16 cellular contexts compared by ENCODE assay signal in genomic region chr14:68910540-68910939, GRCh38.
DNase-seq lines count a peak whose midpoint lies in the region; ATAC-seq, FAIRE-seq and TF ChIP-seq lines count a peak whose summit lies in the region.
"Had no signal": no experiment of that assay in that cellular context is flagged by ENCODE, and none has a peak within 500 bp of the region (broad histone marks: within the 10 kb centered on the region; RNA-seq: fewer than 3 reads in every experiment).

No MANE protein-coding gene starts in this region.

- no peak overlapping the region for H3K4me3 Mint-ChIP-seq in activated naive CD8-positive, alpha-beta T cell
- no peak overlapping the region for H3K4me3 Mint-ChIP-seq in mesothelial cell of epicardium
- H3K4me3 Mint-ChIP-seq: naive B cell had no signal

- ATAC-seq in GM19467 (IDR thresholded peaks at IDR 0.05; ENCODE audit: unreplicated experiment), result no peak
- ATAC-seq: PC-3 had no signal

- H4K8ac ChIP-seq in mesenchymal stem cell (ENCODE audit: low read length), result no peak overlapping the region

- no peak overlapping the region for H2AFZ ChIP-seq in mesenchymal stem cell (ENCODE audit: low read depth, low read length)

- H3K4me1 Mint-ChIP-seq in activated naive CD8-positive, alpha-beta T cell (ENCODE audit: low read depth), result peaks cover 47% of the 10 kb centered on the region
- H3K4me1 Mint-ChIP-seq in mesothelial cell of epicardium, result no peaks in the 10 kb centered on the region

- H3K27ac ChIP-seq in mesenchymal stem cell (ENCODE audit: low read length, poor library complexity, severe bottlenecking), result peak overlapping the region; percentile 33

- 87% methylated on average over 9 of the region's 9 CpGs for WGBS in mesenchymal stem cell

- H3K27me3 Mint-ChIP-seq in activated naive CD8-positive, alpha-beta T cell, result no peaks in the 10 kb centered on the region
- no peaks in the 10 kb centered on the region for H3K27me3 Mint-ChIP-seq in mesothelial cell of epicardium (ENCODE audit: low read depth)
- H3K27me3 Mint-ChIP-seq: naive B cell had no signal

- H3K36me3 ChIP-seq in mesenchymal stem cell (ENCODE audit: control insufficient read depth in 1 of 2, insufficient read depth in 2 of 2, low read depth in 1 of 2, low read length in 2 of 2), result peaks cover 61 to 70% of the 10 kb centered on the region in 2 experiments

- H3K4me3 ChIP-seq in mesenchymal stem cell (ENCODE audit: insufficient read depth in 1 of 2, low read depth in 1 of 2, low read length in 2 of 2), result no peak overlapping the region
- H3K4me3 ChIP-seq: dorsolateral prefrontal cortex had no signal

- H4K91ac ChIP-seq in mesenchymal stem cell (ENCODE audit: low read length), result no peak overlapping the region

- H3K79me1 ChIP-seq in mesenchymal stem cell (replicated peaks; ENCODE audit: low read length, poor library complexity, severe bottlenecking), result peaks cover 21% of the 10 kb centered on the region

- H2BK120ac ChIP-seq in mesenchymal stem cell (ENCODE audit: low read depth, low read length), result no peak overlapping the region

- no peak for TF ChIP-seq CTCF in mesothelial cell of epicardium (IDR thresholded peaks at IDR 0.05; ENCODE audit: unreplicated experiment)

- peak overlapping the region; percentile 92 for H3K27ac Mint-ChIP-seq in activated naive CD8-positive, alpha-beta T cell
- no peak overlapping the region for H3K27ac Mint-ChIP-seq in mesothelial cell of epicardium

- H3K4ac ChIP-seq in mesenchymal stem cell (ENCODE audit: low read depth in 1 of 2, low read length in 2 of 2), result no peak overlapping the region

- peak; percentile 19 for DNase-seq in stimulated activated CD4-positive, alpha-beta T cell treated with anti-CD3 and anti-CD28 coated beads, Interleukin-1b, Interleukin-23, amount 100 ng/mL, for 48 hours
- DNase-seq in stimulated activated CD4-positive, alpha-beta T cell treated with anti-CD3 and anti-CD28 coated beads, Interleukin-12 subunit alpha, Interleukin-12 subunit beta, amount 100 ng/mL, for 4 hours, result no peak
- peak; percentile 36 for DNase-seq in mesenchymal stem cell
- DNase-seq in urothelium cell line (ENCODE audit: low spot score), result no peak
- DNase-seq in mesothelial cell of epicardium (ENCODE audit: low spot score in 2 of 2, unreplicated experiment in 2 of 2), result no peak
- no peak for DNase-seq in AG08396 (ENCODE audit: low spot score)
- DNase-seq: activated gamma-delta T cell, dorsolateral prefrontal cortex, foreskin melanocyte, GF-D8, islet precursor cell, naive B cell, PC-3, small intestine had no signal

- H3K4me2 ChIP-seq in mesenchymal stem cell (ENCODE audit: low read length, poor library complexity, severe bottlenecking), result no peak overlapping the region

- H3K14ac ChIP-seq in mesenchymal stem cell (ENCODE audit: low read length in 2 of 2), result no peak overlapping the region

- no peaks in the 10 kb centered on the region for H3K9me3 ChIP-seq in mesenchymal stem cell (ENCODE audit: control insufficient read depth, low read length)

- no peak overlapping the region for H2BK15ac ChIP-seq in mesenchymal stem cell (ENCODE audit: low read depth, poor library complexity, severe bottlenecking)

- peaks cover 4% of the 10 kb centered on the region for H3K36me3 Mint-ChIP-seq in activated naive CD8-positive, alpha-beta T cell
- peaks cover 16% of the 10 kb centered on the region for H3K36me3 Mint-ChIP-seq in mesothelial cell of epicardium
- H3K36me3 Mint-ChIP-seq: naive B cell had no signal

- FAIRE-seq in urothelium cell line (lab: Jason Lieb, UNC), result peak; percentile 53
- FAIRE-seq: small intestine had no signal

- no peak overlapping the region for H2AK5ac ChIP-seq in mesenchymal stem cell (ENCODE audit: low read length, severe bottlenecking)

- no peak overlapping the region for H3K23ac ChIP-seq in mesenchymal stem cell (ENCODE audit: low read length in 2 of 2)

- no peaks in the 10 kb centered on the region for H3K9me3 Mint-ChIP-seq in activated naive CD8-positive, alpha-beta T cell (ENCODE audit: low read depth)
- H3K9me3 Mint-ChIP-seq in mesothelial cell of epicardium, result no peaks in the 10 kb centered on the region

- H2BK5ac ChIP-seq in mesenchymal stem cell (ENCODE audit: low read depth, low read length, poor library complexity, severe bottlenecking), result no peak overlapping the region

- H3K9ac ChIP-seq in mesenchymal stem cell (ENCODE audit: low read length), result peak overlapping the region; percentile 29

- no peak overlapping the region for H3K18ac ChIP-seq in mesenchymal stem cell (ENCODE audit: low read depth in 1 of 2, low read length in 2 of 2)

- H3K27me3 ChIP-seq in mesenchymal stem cell (ENCODE audit: control insufficient read depth in 1 of 2, insufficient read depth in 1 of 2, low read length in 2 of 2), result no peaks in the 10 kb centered on the region
- H3K27me3 ChIP-seq: dorsolateral prefrontal cortex had no signal

- peaks cover 19% of the 10 kb centered on the region for H3K4me1 ChIP-seq in mesenchymal stem cell (ENCODE audit: control insufficient read depth, insufficient read depth, low read depth, low read length)

- H2BK12ac ChIP-seq in mesenchymal stem cell (ENCODE audit: low read length in 2 of 2), result peak overlapping the region in 1 of 2 experiments; percentile 11

Comparison
In these comparisons a context has a peak if more than half of its experiments do, and no peak if none do; other contexts are left out.
1. DNase-seq: peak in stimulated activated CD4-positive, alpha-beta T cell treated with anti-CD3 and anti-CD28 coated beads, Interleukin-1b, Interleukin-23, amount 100 ng/mL, for 48 hours (single experiment) and mesenchymal stem cell (single experiment); none in stimulated activated CD4-positive, alpha-beta T cell treated with anti-CD3 and anti-CD28 coated beads, Interleukin-12 subunit alpha, Interleukin-12 subunit beta, amount 100 ng/mL, for 4 hours (single experiment), urothelium cell line (single experiment), mesothelial cell of epicardium (0 of 2) and AG08396 (single experiment).